In genomic region chr14:68643673-68644072, GRCh38 we compare ENCODE assay signal across 19 cellular contexts.
"Had no signal": no experiment of that assay in that cellular context is flagged by ENCODE, and none has a peak within 500 bp of the region (broad histone marks: within the 10 kb centered on the region; RNA-seq: fewer than 3 reads in every experiment).

No MANE protein-coding gene starts in this region.

- H3K4me3 Mint-ChIP-seq: activated CD4-positive, alpha-beta T cell treated with anti-CD3 and anti-CD28 coated beads, Interleukin-2, amount 10 ng/mL, durations not matched to agents 24 days and 14 days; activated naive CD4-positive, alpha-beta T cell treated with anti-CD3 and anti-CD28 coated beads, Interleukin-2, amount 50 U/mL, for 24 hours; neural progenitor cell; WTC11 had no signal

- H3K9me3 ChIP-seq: pancreas, SJSA1 had no signal

- H3K27ac ChIP-seq: epithelial cell of prostate, gastrocnemius medialis, lower lobe of right lung, neural progenitor cell, pancreas, SJSA1, tibial artery had no signal

- H3K27me3 ChIP-seq: gastrocnemius medialis, heart right ventricle, neural progenitor cell, pancreas, SJSA1, tibial artery had no signal

- DNase-seq: activated CD4-positive, alpha-beta T cell treated with anti-CD3 and anti-CD28 coated beads, Interleukin-2, amount 10 ng/mL, durations not matched to agents 24 days and 14 days; activated T-cell treated with anti-CD3 and anti-CD28 coated beads, Interleukin-2, amount 50 U/mL, for 1 hour; caudate nucleus; cortex of kidney; effector memory CD4-positive, alpha-beta T cell; gastrocnemius medialis; heart right ventricle; left cardiac atrium; lower lobe of right lung; stimulated activated CD4-positive, alpha-beta T cell treated with anti-CD3 and anti-CD28 coated beads, Interleukin-1b, Interleukin-23, amount 100 ng/mL, for 48 hours; SW 1271 had no signal

- H3K36me3 ChIP-seq: gastrocnemius medialis, heart right ventricle, lower lobe of right lung, neural progenitor cell, pancreas, SJSA1, tibial artery had no signal

- H3K4me3 ChIP-seq: gastrocnemius medialis, heart right ventricle, lower lobe of right lung, neural progenitor cell, pancreas, SJSA1, tibial artery had no signal

- H3K4me1 Mint-ChIP-seq: activated CD4-positive, alpha-beta T cell treated with anti-CD3 and anti-CD28 coated beads, Interleukin-2, amount 10 ng/mL, durations not matched to agents 24 days and 14 days; activated naive CD4-positive, alpha-beta T cell treated with anti-CD3 and anti-CD28 coated beads, Interleukin-2, amount 50 U/mL, for 24 hours had no signal

- FAIRE-seq: pancreas, TTC549 had no signal

- H3K4me1 ChIP-seq: pancreas, SJSA1 had no signal

- H3K36me3 Mint-ChIP-seq: activated naive CD4-positive, alpha-beta T cell treated with anti-CD3 and anti-CD28 coated beads, Interleukin-2, amount 50 U/mL, for 24 hours had no signal

- H3K27me3 Mint-ChIP-seq: activated naive CD4-positive, alpha-beta T cell treated with anti-CD3 and anti-CD28 coated beads, Interleukin-2, amount 50 U/mL, for 24 hours had no signal

- H3K27ac Mint-ChIP-seq: activated CD4-positive, alpha-beta T cell treated with anti-CD3 and anti-CD28 coated beads, Interleukin-2, amount 10 ng/mL, durations not matched to agents 24 days and 14 days; activated naive CD4-positive, alpha-beta T cell treated with anti-CD3 and anti-CD28 coated beads, Interleukin-2, amount 50 U/mL, for 24 hours; neural progenitor cell; WTC11 had no signal
